27 cellular contexts compared by ENCODE assay signal in the genomic region with DNA sequence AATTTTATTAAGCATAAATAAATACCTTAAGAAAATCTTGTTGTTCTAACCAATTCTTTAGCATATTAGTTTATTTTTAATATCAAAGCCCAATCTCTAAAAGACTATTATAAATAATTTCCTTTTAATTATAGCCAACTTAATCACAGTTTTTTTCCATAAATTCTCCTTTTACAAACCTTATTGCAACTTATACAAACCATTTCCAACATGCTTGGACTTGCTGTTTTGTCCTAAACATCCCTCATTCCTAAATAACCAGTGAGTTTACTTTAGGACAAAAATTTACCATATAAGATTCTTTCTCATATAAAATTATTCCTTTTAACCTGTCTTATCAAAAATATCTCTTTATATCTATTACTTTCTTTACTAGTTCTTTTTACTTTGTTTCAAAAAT. TPM values are rescaled to one million over a fixed set of nuclear protein-coding genes. Genes with fewer than 3 reads are reported as not detected.
DNase-seq lines count a peak whose midpoint lies in the region; ATAC-seq and TF ChIP-seq lines count a peak whose summit lies in the region.
"Had no signal": no experiment of that assay in that cellular context is flagged by ENCODE, and none has a peak within 500 bp of the region (broad histone marks: within the 10 kb centered on the region; RNA-seq: fewer than 3 reads in every experiment).

No MANE protein-coding gene starts in this region.

- no peak overlapping the region for H3K27ac Mint-ChIP-seq in MCF 10A (ENCODE audit: low read depth, unreplicated experiment)
- H3K27ac Mint-ChIP-seq: activated naive CD4-positive, alpha-beta T cell treated with anti-CD3 and anti-CD28 coated beads, Interleukin-2, amount 10 ng/mL, durations not matched to agents 7 days and 5 days; CD4-positive, CD25-positive, alpha-beta regulatory T cell; stimulated activated naive B cell treated with anti-CD40 and anti-IgM and Interleukin-4, amounts not matched to agents 10 μg/mL and 1 μg/mL and 100 μg/mL, for 72 hours; T-helper 1 cell treated with Interleukin-12 subunit alpha and Interleukin-12 subunit beta and Interleukin-4 antibody, amounts not matched to agents 30 μg/mL and 1 μg/mL, for 36 hours had no signal

- TF ChIP-seq POLR2A in NB4 (IDR thresholded peaks at IDR 0.05; ENCODE audit: extremely low read depth, insufficient read length), result no peak

- H3K36me3 ChIP-seq in mammary epithelial cell (ENCODE audit: insufficient read depth, low read length), result no peaks in the 10 kb centered on the region
- H3K36me3 ChIP-seq: colonic mucosa, heart right ventricle, suprapubic skin had no signal

- dilution Hi-C loops in mammary epithelial cell (cut with HindIII; ENCODE audit: low sequenced_read_pairs), result no loop called here

- intact Hi-C loops in MCF 10A (cut with micrococcal nuclease) (no loop called here), mammary epithelial cell (cut with micrococcal nuclease) (no loop called here)

- no peaks in the 10 kb centered on the region for H4K20me1 ChIP-seq in mammary epithelial cell (ENCODE audit: insufficient read depth, low read length)

- no peaks in the 10 kb centered on the region for H3K9me3 ChIP-seq in mammary epithelial cell (replicated peaks; ENCODE audit: insufficient read depth, low read length)
- H3K9me3 ChIP-seq: colonic mucosa, suprapubic skin had no signal

- no peaks in the 10 kb centered on the region for H3K36me3 Mint-ChIP-seq in MCF 10A (ENCODE audit: insufficient read depth, unreplicated experiment)
- H3K36me3 Mint-ChIP-seq: activated naive CD4-positive, alpha-beta T cell treated with anti-CD3 and anti-CD28 coated beads, Interleukin-2, amount 10 ng/mL, durations not matched to agents 7 days and 5 days had no signal

- BruUV-seq in MCF 10A (replicated peaks; lab: Mats Ljungman, UMichigan), result no TSS peak
- BruUV-seq in mammary epithelial cell (replicated peaks; lab: Mats Ljungman, UMichigan), result no TSS peak

- H3K27me3 ChIP-seq in mammary epithelial cell (ENCODE audit: insufficient read depth, low read length), result peaks cover 2% of the 10 kb centered on the region
- H3K27me3 ChIP-seq: colonic mucosa, heart right ventricle, suprapubic skin had no signal

- H3K4me1 ChIP-seq in mammary epithelial cell (ENCODE audit: insufficient read depth, low read length), result no peaks in the 10 kb centered on the region
- H3K4me1 ChIP-seq: colonic mucosa, foreskin keratinocyte, suprapubic skin had no signal

- no peak overlapping the region for H3K4me2 ChIP-seq in mammary epithelial cell (ENCODE audit: insufficient read depth, low read depth, low read length)
- H3K4me2 ChIP-seq: SK-N-SH had no signal

- no peak for ATAC-seq in GM19455 (IDR thresholded peaks at IDR 0.05; ENCODE audit: unreplicated experiment)
- no peak for ATAC-seq in HG03025 (IDR thresholded peaks at IDR 0.05; ENCODE audit: low FRiP score, unreplicated experiment)
- ATAC-seq: activated CD4-positive, CD25-positive, alpha-beta regulatory T cell treated with anti-CD3 and anti-CD28 coated beads, Interleukin-2, amount 50 U/mL, for 24 hours; foreskin keratinocyte; heart right ventricle; sciatic nerve; stimulated activated naive B cell treated with anti-CD40 and anti-IgM and Interleukin-4, amounts not matched to agents 10 μg/mL and 1 μg/mL and 100 μg/mL, for 72 hours had no signal

- DNase-seq in MCF 10A (ENCODE audit: unreplicated experiment) (peak; percentile 20), mammary epithelial cell (no peak), NB4 (ENCODE audit: low read depth) (peak; percentile 22), choroid plexus epithelial cell (ENCODE audit: low read depth) (peak; percentile 9), GF-D8 (lab: John Stamatoyannopoulos, UW) (no peak)
- DNase-seq: activated CD4-positive, alpha-beta T cell treated with anti-CD3 and anti-CD28 coated beads, Interleukin-2, amount 50 U/mL, for 48 hours; activated naive CD4-positive, alpha-beta T cell treated with anti-CD3 and anti-CD28 coated beads, Interleukin-2, amount 10 ng/mL, durations not matched to agents 7 days and 5 days; amniotic stem cell; CD4-positive, CD25-positive, alpha-beta regulatory T cell; colonic mucosa; effector memory CD4-positive, alpha-beta T cell; GDM1; H7; heart right ventricle; NCI-H187; NCI-H774; SK-N-SH; stimulated activated CD4-positive, alpha-beta T cell treated with anti-CD3 and anti-CD28 coated beads, Interleukin-12 subunit alpha, Interleukin-12 subunit beta, amount 100 ng/mL, for 4 hours; stimulated activated naive B cell treated with anti-CD40 and anti-IgM and Interleukin-4, amounts not matched to agents 10 μg/mL and 1 μg/mL and 100 μg/mL, for 72 hours had no signal

- no peaks in the 10 kb centered on the region for H3K79me2 ChIP-seq in mammary epithelial cell (ENCODE audit: insufficient read depth, low read length)

- H3K9me3 Mint-ChIP-seq in MCF 10A (ENCODE audit: unreplicated experiment), result no peaks in the 10 kb centered on the region

- no peak overlapping the region for H3K9ac ChIP-seq in mammary epithelial cell (ENCODE audit: insufficient read depth, low read length)
- H3K9ac ChIP-seq: SK-N-SH had no signal

- no peak overlapping the region for H3K4me3 ChIP-seq in mammary epithelial cell (replicated peaks in 1 of 3; ENCODE audit: insufficient read depth in 1 of 3, low read depth in 2 of 3, low read length in 3 of 3)
- H3K4me3 ChIP-seq in NB4 (ENCODE audit: low read depth, low read length), result no peak overlapping the region
- no peak overlapping the region for H3K4me3 ChIP-seq in choroid plexus epithelial cell (ENCODE audit: low read depth, low read length)
- H3K4me3 ChIP-seq: colonic mucosa, heart right ventricle, suprapubic skin had no signal

- H3K27ac ChIP-seq in mammary epithelial cell (ENCODE audit: insufficient read depth, low read depth, low read length), result no peak overlapping the region
- H3K27ac ChIP-seq: colonic mucosa, foreskin keratinocyte, heart right ventricle, suprapubic skin had no signal

- POLR2A ChIA-PET in MCF 10A (lab: Yijun Ruan, JAX), result no interaction called here

- CTCF ChIA-PET in MCF 10A (lab: Yijun Ruan, JAX), result interaction anchor here (0.9 to 1.1 kb wide), 2 partner anchors 10 to 39 kb away, joined by 5 read pairs; no protein-coding TSS in a partner anchor
- CTCF ChIA-PET in mammary epithelial cell (lab: Charles Lee; ENCODE audit: low non-redundant PET), result no interaction called here

- H2AFZ ChIP-seq in mammary epithelial cell (ENCODE audit: low read depth, low read length), result no peak overlapping the region

- H3K4me1 Mint-ChIP-seq in MCF 10A (ENCODE audit: insufficient read depth, unreplicated experiment), result no peaks in the 10 kb centered on the region
- H3K4me1 Mint-ChIP-seq: activated naive CD4-positive, alpha-beta T cell treated with anti-CD3 and anti-CD28 coated beads, Interleukin-2, amount 10 ng/mL, durations not matched to agents 7 days and 5 days; CD4-positive, CD25-positive, alpha-beta regulatory T cell; neural crest cell; stimulated activated naive B cell treated with anti-CD40 and anti-IgM and Interleukin-4, amounts not matched to agents 10 μg/mL and 1 μg/mL and 100 μg/mL, for 72 hours had no signal

- TF ChIP-seq CTCF in MCF 10A (IDR thresholded peaks at IDR 0.05; ENCODE audit: unreplicated experiment) (no peak), mammary epithelial cell (conservative IDR thresholded peaks at IDR 0.05 in 1 of 2, IDR thresholded peaks at IDR 0.05 in 1 of 2; ENCODE audit: extremely low read depth in 1 of 2, insufficient read depth in 1 of 2, low read depth in 1 of 2, low read length in 2 of 2) (no peak), NB4 (IDR thresholded peaks at IDR 0.05; ENCODE audit: low read depth, low read length) (no peak), choroid plexus epithelial cell (conservative IDR thresholded peaks at IDR 0.05; ENCODE audit: low read depth, low read length) (no peak)

- H3K27me3 Mint-ChIP-seq in MCF 10A (ENCODE audit: insufficient read depth, unreplicated experiment), result peaks cover 18% of the 10 kb centered on the region

- in situ Hi-C loops in mammary epithelial cell (cut with MboI; ENCODE audit: low sequenced_read_pairs in 2 of 2), result loop anchor here (25.0 kb wide), 1 partner anchor 696 kb away; no protein-coding TSS in a partner anchor

- H3K4me3 Mint-ChIP-seq in MCF 10A (ENCODE audit: unreplicated experiment), result no peak overlapping the region
- H3K4me3 Mint-ChIP-seq: activated naive CD4-positive, alpha-beta T cell treated with anti-CD3 and anti-CD28 coated beads, Interleukin-2, amount 10 ng/mL, durations not matched to agents 7 days and 5 days; CD4-positive, CD25-positive, alpha-beta regulatory T cell; neural crest cell; stimulated activated naive B cell treated with anti-CD40 and anti-IgM and Interleukin-4, amounts not matched to agents 10 μg/mL and 1 μg/mL and 100 μg/mL, for 72 hours; T-helper 1 cell treated with Interleukin-12 subunit alpha and Interleukin-12 subunit beta and Interleukin-4 antibody, amounts not matched to agents 30 μg/mL and 1 μg/mL, for 36 hours had no signal

RNA-seq across cellular contexts. Expression of gene LSM8, which starts 25.2 kb away (rescaled TPM):
- total RNA-seq in MCF 10A (2022), result 48.2 and 56.5 TPM in 2 replicates
- total RNA-seq in mammary epithelial cell, result 10 to 100 TPM; 23.7 to 37.4 TPM
- polyA plus RNA-seq in mammary epithelial cell, result 47.6 TPM
- polyA minus RNA-seq in mammary epithelial cell, result 12.6 TPM

Comparison
In these comparisons a context has a peak if more than half of its experiments do, and no peak if none do; other contexts are left out.
1. DNase-seq: peak in MCF 10A (single experiment), NB4 (single experiment) and choroid plexus epithelial cell (single experiment); none in mammary epithelial cell (single experiment) and GF-D8 (single experiment).